ENCODE assay signal across 9 cellular contexts in the genomic region with DNA sequence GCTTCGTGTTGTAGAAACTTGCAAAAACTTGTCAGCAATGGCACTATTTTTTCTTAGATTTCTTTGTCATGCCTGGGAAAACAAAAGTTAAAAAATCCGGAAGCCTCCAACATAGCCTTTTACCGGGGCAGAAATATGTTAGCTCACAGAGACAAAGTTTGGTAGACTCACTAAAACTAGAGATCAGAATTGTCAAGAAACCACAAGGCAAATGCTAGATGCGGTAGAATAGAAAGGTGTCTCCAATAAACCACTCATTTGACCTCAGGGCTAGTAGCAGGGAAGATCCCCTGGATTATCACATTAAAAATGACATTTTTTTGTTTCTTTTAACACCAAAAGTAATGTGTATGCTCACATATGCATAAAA. TPM values are rescaled to one million over a fixed set of nuclear protein-coding genes. Genes with fewer than 3 reads are reported as not detected.
DNase-seq lines count a peak whose midpoint lies in the region; ATAC-seq and TF ChIP-seq lines count a peak whose summit lies in the region.
"Had no signal": no experiment of that assay in that cellular context is flagged by ENCODE, and none has a peak within 500 bp of the region (broad histone marks: within the 10 kb centered on the region; RNA-seq: fewer than 3 reads in every experiment).

No MANE protein-coding gene starts in this region.

- H3K27ac Mint-ChIP-seq in activated B cell treated with CpG ODN at 0.5 μM for 24 hours = peak overlapping the region; percentile 83
- H3K27ac Mint-ChIP-seq in stimulated activated naive CD8-positive, alpha-beta T cell treated with anti-CD3 and anti-CD28 coated beads, Interleukin-15, amount 100 ng/mL, for 72 hours = peak overlapping the region; percentile 16 to 97

- intact Hi-C loops in activated B cell treated with CpG ODN at 0.5 μM for 24 hours (cut with micrococcal nuclease) = loop anchor here (1.0 to 5.0 kb wide), 5 partner anchors 26 to 296 kb away; a partner anchor contains a TSS

- no peak for TF ChIP-seq EP300 in SK-N-SH (IDR thresholded peaks at IDR 0.05; ENCODE audit: borderline replicate concordance in 1 of 2, low read depth in 1 of 2, low read length in 1 of 2)

- H3K27ac ChIP-seq in SK-N-SH (ENCODE audit: low read depth in 2 of 2, low read length in 1 of 2) = no peak overlapping the region
- H3K27ac ChIP-seq in hepatocyte = peak overlapping the region; percentile 76
- H3K27ac ChIP-seq: 22Rv1 had no signal

- H3K4me2 ChIP-seq in SK-N-SH = no peak overlapping the region
- H3K4me2 ChIP-seq in hepatocyte = peak overlapping the region; percentile 68

- H3K9ac ChIP-seq in SK-N-SH = no peak overlapping the region

- peaks cover 50% of the 10 kb centered on the region for H3K4me1 Mint-ChIP-seq in activated B cell treated with CpG ODN at 0.5 μM for 24 hours
- peaks cover 55% of the 10 kb centered on the region for H3K4me1 Mint-ChIP-seq in stimulated activated naive CD8-positive, alpha-beta T cell treated with anti-CD3 and anti-CD28 coated beads, Interleukin-15, amount 100 ng/mL, for 72 hours

- TF ChIP-seq RAD21 in SK-N-SH (IDR thresholded peaks at IDR 0.05; ENCODE audit: low read length) = no peak

- 68% methylated on average over 4 of the region's 4 CpGs for WGBS in SK-N-SH (ENCODE audit: low lambda C conversion rate)
- 65% methylated on average over 4 of the region's 4 CpGs for WGBS in hepatocyte (ENCODE audit: low lambda C conversion rate, missing lambda C conversion rate)

- H3K9me2 ChIP-seq in SK-N-SH = no peaks in the 10 kb centered on the region
- H3K9me2 ChIP-seq in hepatocyte (replicated peaks; ENCODE audit: insufficient read depth) = no peaks in the 10 kb centered on the region

- H3K36me3 Mint-ChIP-seq in activated B cell treated with CpG ODN at 0.5 μM for 24 hours (ENCODE audit: low read depth) = peaks cover 13% of the 10 kb centered on the region

- no peaks in the 10 kb centered on the region for H3K27me3 Mint-ChIP-seq in activated B cell treated with CpG ODN at 0.5 μM for 24 hours
- no peaks in the 10 kb centered on the region for H3K27me3 Mint-ChIP-seq in stimulated activated naive CD8-positive, alpha-beta T cell treated with anti-CD3 and anti-CD28 coated beads, Interleukin-15, amount 100 ng/mL, for 72 hours

- H3K9me3 Mint-ChIP-seq in activated B cell treated with CpG ODN at 0.5 μM for 24 hours = no peaks in the 10 kb centered on the region
- no peaks in the 10 kb centered on the region for H3K9me3 Mint-ChIP-seq in stimulated activated naive CD8-positive, alpha-beta T cell treated with anti-CD3 and anti-CD28 coated beads, Interleukin-15, amount 100 ng/mL, for 72 hours

- H3K4me1 ChIP-seq in SK-N-SH (ENCODE audit: control insufficient read depth in 1 of 2, insufficient read depth in 2 of 2, low read depth in 1 of 2, low read length in 1 of 2) (no peaks in the 10 kb centered on the region), hepatocyte (ENCODE audit: insufficient read depth) (no peaks in the 10 kb centered on the region)

- H3K4me3 Mint-ChIP-seq in activated B cell treated with CpG ODN at 0.5 μM for 24 hours = peak overlapping the region; percentile 92
- H3K4me3 Mint-ChIP-seq in stimulated activated naive CD8-positive, alpha-beta T cell treated with anti-CD3 and anti-CD28 coated beads, Interleukin-15, amount 100 ng/mL, for 72 hours = peak overlapping the region; percentile 88 to 89

- H3K27me3 ChIP-seq in SK-N-SH (ENCODE audit: insufficient read depth) = no peaks in the 10 kb centered on the region
- H3K27me3 ChIP-seq in hepatocyte = no peaks in the 10 kb centered on the region

- H3K4me3 ChIP-seq in SK-N-SH (ENCODE audit: low read depth in 2 of 2, low read length in 1 of 2) (no peak overlapping the region), hepatocyte (peak overlapping the region; percentile 11)

- no peaks in the 10 kb centered on the region for H3K9me3 ChIP-seq in SK-N-SH
- H3K9me3 ChIP-seq in hepatocyte (ENCODE audit: low read depth) = no peaks in the 10 kb centered on the region

- H4K20me1 ChIP-seq in SK-N-SH (ENCODE audit: insufficient read depth) = no peaks in the 10 kb centered on the region
- H4K20me1 ChIP-seq in hepatocyte (ENCODE audit: insufficient read depth, poor library complexity, severe bottlenecking) = no peaks in the 10 kb centered on the region

- H3F3A ChIP-seq in SK-N-SH (replicated peaks; ENCODE audit: insufficient read depth) = no peaks in the 10 kb centered on the region

- peak overlapping the region; percentile 15; the same call in 1 of the 2 replicates for H2AFZ ChIP-seq in SK-N-SH (ENCODE audit: low read depth)
- peak overlapping the region; percentile 42 for H2AFZ ChIP-seq in hepatocyte

- no peak for TF ChIP-seq CTCF in SK-N-SH (IDR thresholded peaks at IDR 0.05)
- TF ChIP-seq CTCF in activated B cell treated with CpG ODN at 0.5 μM for 24 hours (IDR thresholded peaks at IDR 0.05) = no peak
- no peak for TF ChIP-seq CTCF in hepatocyte (IDR thresholded peaks at IDR 0.05; ENCODE audit: poor library complexity)

- DNase-seq in SK-N-SH (no peak), activated B cell treated with CpG ODN at 0.5 μM for 24 hours (no peak), hepatocyte (ENCODE audit: low spot score) (no peak), nucleus accumbens (lab: John Stamatoyannopoulos, UW) (no peak)
- DNase-seq in stimulated activated naive CD8-positive, alpha-beta T cell treated with anti-CD3 and anti-CD28 coated beads, Interleukin-15, amount 100 ng/mL, for 72 hours = no peak
- DNase-seq in stimulated activated CD4-positive, alpha-beta T cell treated with anti-CD3 and anti-CD28 coated beads, Interleukin-15, amount 100 ng/mL, for 24 hours = no peak

- POLR2A ChIA-PET in SK-N-SH (lab: Yijun Ruan, JAX) (no interaction called here), activated B cell treated with CpG ODN at 0.5 μM for 24 hours (lab: Charles Lee) (interaction anchor here (1.1 to 3.6 kb wide), 9 partner anchors 9 to 220 kb away, joined by 3 to 73 read pairs (median 6); a partner anchor contains a TSS)

- ATAC-seq in SK-N-SH treated with all-trans-retinoic acid at 6 μM for 48 hours (no peak), activated B cell treated with CpG ODN at 0.5 μM for 24 hours (ENCODE audit: low read depth) (no peak), HG03108 (IDR thresholded peaks at IDR 0.05; ENCODE audit: unreplicated experiment) (no peak)
- no peak for ATAC-seq in stimulated activated naive CD8-positive, alpha-beta T cell treated with anti-CD3 and anti-CD28 coated beads, Interleukin-15, amount 100 ng/mL, for 72 hours

- no peaks in the 10 kb centered on the region for H3K79me2 ChIP-seq in SK-N-SH (ENCODE audit: insufficient read depth)
- H3K79me2 ChIP-seq in hepatocyte = peaks cover 16% of the 10 kb centered on the region

- CTCF ChIA-PET in SK-N-SH (lab: Yijun Ruan, JAX) (interaction anchor here (0.7 to 1.2 kb wide), 2 partner anchors 49 to 1144 kb away, joined by 3 to 5 read pairs; no protein-coding TSS in a partner anchor), activated B cell treated with CpG ODN at 0.5 μM for 24 hours (lab: Charles Lee) (interaction anchor here (0.8 to 2.9 kb wide), 21 partner anchors 9 to 280 kb away, joined by 3 to 147 read pairs (median 5); a partner anchor contains a TSS)

- H3K36me3 ChIP-seq in SK-N-SH (replicated peaks in 1 of 2; ENCODE audit: control insufficient read depth in 1 of 2, insufficient read depth in 2 of 2, low read length in 1 of 2) (no peaks in the 10 kb centered on the region), hepatocyte (replicated peaks; ENCODE audit: insufficient read depth, low read depth) (no peaks in the 10 kb centered on the region)

TF ChIP-seq in SK-N-SH, 30 proteins besides CTCF, POLR2A, EP300 and RAD21 (continues in another document):
- TF ChIP-seq YY1 (IDR thresholded peaks at IDR 0.05; ENCODE audit: low read depth) (no peak), POLR2AphosphoS5 (IDR thresholded peaks at IDR 0.05; ENCODE audit: low read depth, low read length) (no peak), GABPA (IDR thresholded peaks at IDR 0.05; ENCODE audit: low read depth) (no peak), TCF12 (IDR thresholded peaks at IDR 0.05) (no peak), GATA2 (CRISPR knock-in tag; IDR thresholded peaks at IDR 0.05) (no peak), NFIC (IDR thresholded peaks at IDR 0.05; ENCODE audit: borderline replicate concordance) (no peak), SIN3A (IDR thresholded peaks at IDR 0.05; ENCODE audit: borderline replicate concordance, low read depth, low read length) (no peak), MXI1 (IDR thresholded peaks at IDR 0.05; ENCODE audit: low read depth, low read length) (no peak)
- TF ChIP-seq, protein P1, sequence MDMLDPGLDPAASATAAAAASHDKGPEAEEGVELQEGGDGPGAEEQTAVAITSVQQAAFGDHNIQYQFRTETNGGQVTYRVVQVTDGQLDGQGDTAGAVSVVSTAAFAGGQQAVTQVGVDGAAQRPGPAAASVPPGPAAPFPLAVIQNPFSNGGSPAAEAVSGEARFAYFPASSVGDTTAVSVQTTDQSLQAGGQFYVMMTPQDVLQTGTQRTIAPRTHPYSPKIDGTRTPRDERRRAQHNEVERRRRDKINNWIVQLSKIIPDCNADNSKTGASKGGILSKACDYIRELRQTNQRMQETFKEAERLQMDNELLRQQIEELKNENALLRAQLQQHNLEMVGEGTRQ (IDR thresholded peaks at IDR 0.05; ENCODE audit: borderline replicate concordance, low read depth, low read length) = no peak

TF ChIP-seq in SK-N-SH treated with all-trans-retinoic acid at 6 μM for 48 hours, 23 proteins besides CTCF, POLR2A, EP300 and RAD21:
- TF ChIP-seq, protein P2, sequence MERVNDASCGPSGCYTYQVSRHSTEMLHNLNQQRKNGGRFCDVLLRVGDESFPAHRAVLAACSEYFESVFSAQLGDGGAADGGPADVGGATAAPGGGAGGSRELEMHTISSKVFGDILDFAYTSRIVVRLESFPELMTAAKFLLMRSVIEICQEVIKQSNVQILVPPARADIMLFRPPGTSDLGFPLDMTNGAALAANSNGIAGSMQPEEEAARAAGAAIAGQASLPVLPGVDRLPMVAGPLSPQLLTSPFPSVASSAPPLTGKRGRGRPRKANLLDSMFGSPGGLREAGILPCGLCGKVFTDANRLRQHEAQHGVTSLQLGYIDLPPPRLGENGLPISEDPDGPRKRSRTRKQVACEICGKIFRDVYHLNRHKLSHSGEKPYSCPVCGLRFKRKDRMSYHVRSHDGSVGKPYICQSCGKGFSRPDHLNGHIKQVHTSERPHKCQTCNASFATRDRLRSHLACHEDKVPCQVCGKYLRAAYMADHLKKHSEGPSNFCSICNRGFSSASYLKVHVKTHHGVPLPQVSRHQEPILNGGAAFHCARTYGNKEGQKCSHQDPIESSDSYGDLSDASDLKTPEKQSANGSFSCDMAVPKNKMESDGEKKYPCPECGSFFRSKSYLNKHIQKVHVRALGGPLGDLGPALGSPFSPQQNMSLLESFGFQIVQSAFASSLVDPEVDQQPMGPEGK (CRISPR knock-in tag; IDR thresholded peaks at IDR 0.05; ENCODE audit: borderline replicate concordance) = no peak
- TF ChIP-seq SNAI2 (CRISPR knock-in tag; IDR thresholded peaks at IDR 0.05) = no peak

RNA-seq across cellular contexts. Expression of a gene that starts 0.4 kb away (rescaled TPM):
- polyA plus RNA-seq in SK-N-SH (2012; rRNA removed) (0.12 and 0.31 TPM in 2 replicates), hepatocyte (1.6 and 2.0 TPM in 2 replicates)
- 0.17 and 0.21 TPM in 2 replicates for polyA plus RNA-seq in SK-N-SH (2012; cell fraction: cytosol; rRNA removed)
- polyA plus RNA-seq in SK-N-SH (2012; cell fraction: nucleus; rRNA removed) = 0.11 and 0.74 TPM in 2 replicates
- total RNA-seq in activated B cell treated with CpG ODN at 0.5 μM for 24 hours (9.5 and 13.8 TPM in 2 replicates), hepatocyte (7.2 and 11.0 TPM in 2 replicates)
